8 cellular contexts compared by ENCODE assay signal in genomic region chr12:65121049-65121955, GRCh38. TPM values are rescaled to one million over a fixed set of nuclear protein-coding genes. Genes with fewer than 3 reads are reported as not detected.
DNase-seq lines count a peak whose midpoint lies in the region; ATAC-seq and TF ChIP-seq lines count a peak whose summit lies in the region.

Gene WIF1, minus strand, starts transcription at chr12:65121305. Its CDS starts 114 bp downstream, at chr12:65121191.

- H3K4me1 Mint-ChIP-seq in activated B cell treated with CpG ODN at 0.5 μM for 24 hours: peaks cover 14% of the 10 kb centered on the region
- H3K4me1 Mint-ChIP-seq in nephron progenitor cell: peaks cover 6% of the 10 kb centered on the region

- H3K27ac Mint-ChIP-seq in activated B cell treated with CpG ODN at 0.5 μM for 24 hours (no peak within 1 kb of the TSS), nephron progenitor cell (no peak within 1 kb of the TSS)

- TF ChIP-seq CTCF in activated B cell treated with CpG ODN at 0.5 μM for 24 hours (IDR thresholded peaks at IDR 0.05): no peak
- TF ChIP-seq CTCF in epithelial cell of esophagus (IDR thresholded peaks at IDR 0.05; ENCODE audit: insufficient read depth, low read depth, low read length, missing control alignments): no peak
- peak; percentile 58 for TF ChIP-seq CTCF in nephron progenitor cell (IDR thresholded peaks at IDR 0.05)

- H3K4me3 Mint-ChIP-seq in activated B cell treated with CpG ODN at 0.5 μM for 24 hours (peak within 1 kb of the TSS; percentile 55), nephron progenitor cell (peak within 1 kb of the TSS; percentile 73)

- CTCF ChIA-PET in activated B cell treated with CpG ODN at 0.5 μM for 24 hours (lab: Charles Lee): interaction anchor here (1.3 kb wide), 1 partner anchor 112 kb away, joined by 3 read pairs; no protein-coding TSS in a partner anchor

- intact Hi-C loops in activated B cell treated with CpG ODN at 0.5 μM for 24 hours (cut with micrococcal nuclease): loop anchor here (1.0 kb wide), 2 partner anchors 49 to 111 kb away; no protein-coding TSS in a partner anchor

- H3K9me3 Mint-ChIP-seq in activated B cell treated with CpG ODN at 0.5 μM for 24 hours (no peaks in the 10 kb centered on the region), nephron progenitor cell (no peaks in the 10 kb centered on the region)

- ATAC-seq in HG03521 (IDR thresholded peaks at IDR 0.05; ENCODE audit: unreplicated experiment) (peak; percentile 49), activated B cell treated with CpG ODN at 0.5 μM for 24 hours (ENCODE audit: low read depth) (peak; percentile 47), HG03025 (IDR thresholded peaks at IDR 0.05; ENCODE audit: low FRiP score, unreplicated experiment) (no peak)

- no peak within 1 kb of the TSS for H3K4me3 ChIP-seq in epithelial cell of esophagus (ENCODE audit: low read length)

- DNase-seq in NCI-H524 (lab: John Stamatoyannopoulos, UW) (peak; percentile 36 to 82), NCI-H524 treated with DMSO at 0.1 percent for 48 hours (lab: John Stamatoyannopoulos, UW) (no peak), activated B cell treated with CpG ODN at 0.5 μM for 24 hours (peak; percentile 32), epithelial cell of esophagus (ENCODE audit: low read depth) (peak; percentile 35), nephron progenitor cell (peak; percentile 63), kidney glomerular epithelial cell (lab: John Stamatoyannopoulos, UW) (no peak)

- peaks cover 30% of the 10 kb centered on the region for H3K27me3 Mint-ChIP-seq in activated B cell treated with CpG ODN at 0.5 μM for 24 hours
- H3K27me3 Mint-ChIP-seq in nephron progenitor cell (ENCODE audit: low read depth, poor library complexity): peaks cover 60% of the 10 kb centered on the region

- POLR2A ChIA-PET in activated B cell treated with CpG ODN at 0.5 μM for 24 hours (lab: Charles Lee): no interaction called here

- H3K36me3 Mint-ChIP-seq in activated B cell treated with CpG ODN at 0.5 μM for 24 hours (ENCODE audit: low read depth) (no peaks in the 10 kb centered on the region), nephron progenitor cell (ENCODE audit: low read depth) (no peaks in the 10 kb centered on the region)

RNA-seq across cellular contexts. Expression of gene WIF1, which starts in this region (rescaled TPM):
- not detected in 2 replicates for total RNA-seq in activated B cell treated with CpG ODN at 0.5 μM for 24 hours

Comparison
In these comparisons a context has a peak if more than half of its experiments do, and no peak if none do; other contexts are left out.
1. DNase-seq: peak in NCI-H524 (2 of 2), epithelial cell of esophagus (single experiment) and nephron progenitor cell (single experiment); none in NCI-H524 treated with DMSO at 0.1 percent for 48 hours (single experiment) and kidney glomerular epithelial cell (single experiment).
2. Peak in DNase-seq and ATAC-seq in activated B cell treated with CpG ODN at 0.5 μM for 24 hours; RNA of the gene not detected or under 1 TPM.